Comparison of ENCODE assay signal across 8 cellular contexts in genomic region chr21:17613242-17613676, GRCh38. TPM values are rescaled to one million over a fixed set of nuclear protein-coding genes. Genes with fewer than 3 reads are reported as not detected.
A peak's percentile ranks its signal among the peaks of the same experiment; 100 is the strongest.
DNase-seq lines count a peak whose midpoint lies in the region; TF ChIP-seq lines count a peak whose summit lies in the region.

No MANE protein-coding gene starts in this region.

- 38% methylated on average over 16 of the region's 16 CpGs for WGBS in hepatocyte (ENCODE audit: low lambda C conversion rate, missing lambda C conversion rate)

- H3K4me2 ChIP-seq in hepatocyte = peak overlapping the region; percentile 79

- no peaks in the 10 kb centered on the region for H3K9me2 ChIP-seq in hepatocyte (replicated peaks; ENCODE audit: insufficient read depth)

- no peaks in the 10 kb centered on the region for H3K27me3 ChIP-seq in hepatocyte

- TF ChIP-seq CTCF in hepatocyte (IDR thresholded peaks at IDR 0.05; ENCODE audit: poor library complexity) = no peak
- TF ChIP-seq CTCF in retinal pigment epithelial cell (conservative IDR thresholded peaks at IDR 0.05; ENCODE audit: low read depth, low read length) = no peak

- H3K36me3 ChIP-seq in hepatocyte (replicated peaks; ENCODE audit: insufficient read depth, low read depth) = no peaks in the 10 kb centered on the region

- no peaks in the 10 kb centered on the region for H3K9me3 ChIP-seq in hepatocyte (ENCODE audit: low read depth)

- H3K4me1 ChIP-seq in hepatocyte (ENCODE audit: insufficient read depth) = peaks cover 15% of the 10 kb centered on the region

- peak overlapping the region; percentile 96 for H2AFZ ChIP-seq in hepatocyte

- peaks cover 33% of the 10 kb centered on the region for H3K79me2 ChIP-seq in hepatocyte

- DNase-seq in SIG-M5 treated with dmso at 0.1 percent for 504 hours (lab: John Stamatoyannopoulos, UW; ENCODE audit: unreplicated experiment) = peak; percentile 48
- no peak for DNase-seq in SIG-M5 (lab: John Stamatoyannopoulos, UW)
- peak; percentile 13 for DNase-seq in NAMALWA (ENCODE audit: low spot score)
- DNase-seq in hepatocyte (ENCODE audit: low spot score) = peak; percentile 42
- no peak for DNase-seq in retinal pigment epithelial cell (ENCODE audit: low read depth)
- no peak for DNase-seq in ecto neural progenitor cell (ENCODE audit: low spot score)
- DNase-seq in NCI-H446 treated with DMSO at 0.1 percent for 48 hours (lab: John Stamatoyannopoulos, UW) = no peak

- H4K20me1 ChIP-seq in hepatocyte (ENCODE audit: insufficient read depth, poor library complexity, severe bottlenecking) = peaks cover 8% of the 10 kb centered on the region

- peak overlapping the region; percentile 97 for H3K4me3 ChIP-seq in hepatocyte
- H3K4me3 ChIP-seq in retinal pigment epithelial cell (ENCODE audit: low read length) = peak overlapping the region; percentile 88

- H3K27ac ChIP-seq in angular gyrus (ENCODE audit: low read depth, low read length) = peak overlapping the region; percentile 44
- peak overlapping the region; percentile 95 for H3K27ac ChIP-seq in hepatocyte

RNA-seq across cellular contexts. Expression of gene BTG3, which starts 0.6 kb away (rescaled TPM):
- total RNA-seq in hepatocyte = 57.0 and 62.7 TPM in 2 replicates
- polyA plus RNA-seq in hepatocyte = 50.7 and 57.5 TPM in 2 replicates

Comparison
In these comparisons a context has a peak if more than half of its experiments do, and no peak if none do; other contexts are left out.
1. DNase-seq: peak in SIG-M5 treated with dmso at 0.1 percent for 504 hours (single experiment), NAMALWA (single experiment) and hepatocyte (single experiment); none in SIG-M5 (single experiment), retinal pigment epithelial cell (single experiment), ecto neural progenitor cell (single experiment) and NCI-H446 treated with DMSO at 0.1 percent for 48 hours (single experiment).